Comparison of ENCODE assay signal across 4 cellular contexts in the genomic region with DNA sequence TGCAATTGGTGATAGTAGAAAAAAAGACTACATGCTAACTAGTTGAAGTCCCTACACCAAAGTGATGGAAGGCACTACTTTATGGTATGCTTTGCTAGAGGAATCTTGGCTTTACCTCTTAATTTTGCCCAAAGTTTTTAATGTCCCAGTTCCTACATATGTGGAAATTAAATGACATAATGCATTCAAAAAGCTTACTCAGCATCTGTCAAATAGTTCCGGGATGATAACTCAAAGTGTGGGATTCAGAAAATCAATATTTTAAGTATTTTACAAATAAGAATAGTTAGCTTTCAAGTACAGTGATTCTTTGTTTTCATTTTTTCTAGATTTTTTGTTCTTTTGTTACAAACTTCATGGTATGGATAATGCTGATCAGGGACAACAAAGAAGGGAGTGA.
A peak's percentile ranks its signal among the peaks of the same experiment; 100 is the strongest.
TF ChIP-seq lines count a peak whose summit lies in the region.

No MANE protein-coding gene starts in this region.

TF ChIP-seq in HepG2, 621 proteins besides CTCF, POLR2A, EP300 and RAD21:
- TF ChIP-seq JARID2 (CRISPR knock-in tag; IDR thresholded peaks at IDR 0.05; ENCODE audit: insufficient replicate concordance): no peak
- peak; percentile 50 to 79 for TF ChIP-seq MAFK (conservative IDR thresholded peaks at IDR 0.05 in 1 of 2, IDR thresholded peaks at IDR 0.05 in 1 of 2; ENCODE audit: low read length in 2 of 2)
- TF ChIP-seq MAFF (IDR thresholded peaks at IDR 0.05; ENCODE audit: low read depth, low read length): peak; percentile 81
- no peak for TF ChIP-seq CCAR2 (optimal IDR thresholded peaks at IDR 0.05; ENCODE audit: low read depth, low read length)

TF ChIP-seq in A549, 52 proteins besides CTCF, POLR2A, EP300 and RAD21:
- TF ChIP-seq MAFK (IDR thresholded peaks at IDR 0.05; ENCODE audit: partially characterized antibody) (peak; percentile 52), ZSCAN20 (CRISPR knock-in tag; IDR thresholded peaks at IDR 0.05) (no peak), PHF8 (IDR thresholded peaks at IDR 0.05; ENCODE audit: borderline replicate concordance, low read depth) (no peak)
TF ChIP-seq in A549: peak in this region for 1.

TF ChIP-seq in GM23338, 12 proteins besides CTCF, POLR2A, EP300 and RAD21 (continues in another document):
- TF ChIP-seq CREB1 (CRISPR knock-in tag; IDR thresholded peaks at IDR 0.05; ENCODE audit: low read depth): no peak
- TF ChIP-seq ZNF114 (CRISPR knock-in tag; IDR thresholded peaks at IDR 0.05): no peak
- no peak for TF ChIP-seq POLR2AphosphoS5 (IDR thresholded peaks at IDR 0.05; ENCODE audit: low read depth)
- no peak for TF ChIP-seq JUNB (IDR thresholded peaks at IDR 0.05; ENCODE audit: unreplicated experiment)
- TF ChIP-seq EZH2phosphoT487 (IDR thresholded peaks at IDR 0.05; ENCODE audit: unreplicated experiment): no peak
- TF ChIP-seq ZNF331 (CRISPR knock-in tag; IDR thresholded peaks at IDR 0.05; ENCODE audit: low read depth): no peak
- no peak for TF ChIP-seq NANOG (IDR thresholded peaks at IDR 0.05; ENCODE audit: borderline replicate concordance)
- TF ChIP-seq, protein P1, sequence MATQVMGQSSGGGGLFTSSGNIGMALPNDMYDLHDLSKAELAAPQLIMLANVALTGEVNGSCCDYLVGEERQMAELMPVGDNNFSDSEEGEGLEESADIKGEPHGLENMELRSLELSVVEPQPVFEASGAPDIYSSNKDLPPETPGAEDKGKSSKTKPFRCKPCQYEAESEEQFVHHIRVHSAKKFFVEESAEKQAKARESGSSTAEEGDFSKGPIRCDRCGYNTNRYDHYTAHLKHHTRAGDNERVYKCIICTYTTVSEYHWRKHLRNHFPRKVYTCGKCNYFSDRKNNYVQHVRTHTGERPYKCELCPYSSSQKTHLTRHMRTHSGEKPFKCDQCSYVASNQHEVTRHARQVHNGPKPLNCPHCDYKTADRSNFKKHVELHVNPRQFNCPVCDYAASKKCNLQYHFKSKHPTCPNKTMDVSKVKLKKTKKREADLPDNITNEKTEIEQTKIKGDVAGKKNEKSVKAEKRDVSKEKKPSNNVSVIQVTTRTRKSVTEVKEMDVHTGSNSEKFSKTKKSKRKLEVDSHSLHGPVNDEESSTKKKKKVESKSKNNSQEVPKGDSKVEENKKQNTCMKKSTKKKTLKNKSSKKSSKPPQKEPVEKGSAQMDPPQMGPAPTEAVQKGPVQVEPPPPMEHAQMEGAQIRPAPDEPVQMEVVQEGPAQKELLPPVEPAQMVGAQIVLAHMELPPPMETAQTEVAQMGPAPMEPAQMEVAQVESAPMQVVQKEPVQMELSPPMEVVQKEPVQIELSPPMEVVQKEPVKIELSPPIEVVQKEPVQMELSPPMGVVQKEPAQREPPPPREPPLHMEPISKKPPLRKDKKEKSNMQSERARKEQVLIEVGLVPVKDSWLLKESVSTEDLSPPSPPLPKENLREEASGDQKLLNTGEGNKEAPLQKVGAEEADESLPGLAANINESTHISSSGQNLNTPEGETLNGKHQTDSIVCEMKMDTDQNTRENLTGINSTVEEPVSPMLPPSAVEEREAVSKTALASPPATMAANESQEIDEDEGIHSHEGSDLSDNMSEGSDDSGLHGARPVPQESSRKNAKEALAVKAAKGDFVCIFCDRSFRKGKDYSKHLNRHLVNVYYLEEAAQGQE (IDR thresholded peaks at IDR 0.05; ENCODE audit: unreplicated experiment): no peak
- no peak for TF ChIP-seq STAT1 (IDR thresholded peaks at IDR 0.05; ENCODE audit: unreplicated experiment)
- TF ChIP-seq EZH2 (IDR thresholded peaks at IDR 0.05; ENCODE audit: low read depth, unreplicated experiment): no peak
- TF ChIP-seq ZNF462 (CRISPR knock-in tag; IDR thresholded peaks at IDR 0.05): no peak

TF ChIP-seq in IMR-90, 13 proteins besides CTCF, POLR2A, EP300 and RAD21:
- TF ChIP-seq ELK1 (IDR thresholded peaks at IDR 0.05; ENCODE audit: borderline replicate concordance, low read depth, low read length) (no peak), USF2 (IDR thresholded peaks at IDR 0.05; ENCODE audit: low read depth, low read length) (no peak), MAFK (IDR thresholded peaks at IDR 0.05; ENCODE audit: low read depth, low read length) (peak; percentile 41)
TF ChIP-seq in IMR-90: peak in this region for 1.
